In genomic region chr2:126399001-126399400, GRCh38 we compare ENCODE assay signal across 10 cellular contexts.
A peak's percentile ranks its signal among the peaks of the same experiment; 100 is the strongest.
DNase-seq lines count a peak whose midpoint lies in the region; ATAC-seq lines count a peak whose summit lies in the region.
"Had no signal": no experiment of that assay in that cellular context is flagged by ENCODE, and none has a peak within 500 bp of the region (broad histone marks: within the 10 kb centered on the region; RNA-seq: fewer than 3 reads in every experiment).

No MANE protein-coding gene starts in this region.

- CTCF ChIA-PET in activated CD4-positive, alpha-beta T cell treated with anti-CD3 and anti-CD28 coated beads for 36 hours (lab: Charles Lee), result interaction anchor here (0.6 to 1.3 kb wide), 4 partner anchors 16 to 378 kb away, joined by 3 to 5 read pairs (median 3); no protein-coding TSS in a partner anchor
- CTCF ChIA-PET in activated CD8-positive, alpha-beta T cell treated with anti-CD3 and anti-CD28 coated beads, Interleukin-2, amount 10 ng/mL, durations not matched to agents 7 days and 5 days (lab: Charles Lee), result interaction anchor here (0.7 to 3.4 kb wide), 11 partner anchors 8 to 573 kb away, joined by 3 to 21 read pairs (median 4); no protein-coding TSS in a partner anchor

- peaks cover 14% of the 10 kb centered on the region for H3K27me3 Mint-ChIP-seq in activated CD4-positive, alpha-beta T cell treated with anti-CD3 and anti-CD28 coated beads for 36 hours
- H3K27me3 Mint-ChIP-seq in activated CD8-positive, alpha-beta T cell treated with anti-CD3 and anti-CD28 coated beads, Interleukin-2, amount 10 ng/mL, durations not matched to agents 7 days and 5 days (ENCODE audit: low read depth), result peaks cover 13% of the 10 kb centered on the region

- intact Hi-C loops in activated CD4-positive, alpha-beta T cell treated with anti-CD3 and anti-CD28 coated beads for 36 hours (cut with DNase I, micrococcal nuclease), result loop anchor here (1.0 to 2.0 kb wide), 3 partner anchors 378 to 572 kb away; no protein-coding TSS in a partner anchor

- ATAC-seq in activated CD4-positive, alpha-beta T cell treated with anti-CD3 and anti-CD28 coated beads for 36 hours, result no peak
- peak; percentile 44 for ATAC-seq in HG03469 (IDR thresholded peaks at IDR 0.05; ENCODE audit: unreplicated experiment)
- ATAC-seq in activated CD8-positive, alpha-beta T cell treated with anti-CD3 and anti-CD28 coated beads, Interleukin-2, amount 10 ng/mL, durations not matched to agents 7 days and 5 days, result no peak
- no peak for ATAC-seq in HG03521 (IDR thresholded peaks at IDR 0.05; ENCODE audit: unreplicated experiment)
- ATAC-seq in GM21528 (IDR thresholded peaks at IDR 0.05; ENCODE audit: low FRiP score, unreplicated experiment), result no peak
- ATAC-seq: T-cell had no signal

- POLR2A ChIA-PET in activated CD4-positive, alpha-beta T cell treated with anti-CD3 and anti-CD28 coated beads for 36 hours (lab: Charles Lee), result no interaction called here
- POLR2A ChIA-PET in activated CD8-positive, alpha-beta T cell treated with anti-CD3 and anti-CD28 coated beads, Interleukin-2, amount 10 ng/mL, durations not matched to agents 7 days and 5 days (lab: Charles Lee), result no interaction called here

- no peaks in the 10 kb centered on the region for H3K36me3 Mint-ChIP-seq in activated CD4-positive, alpha-beta T cell treated with anti-CD3 and anti-CD28 coated beads for 36 hours (ENCODE audit: low read depth)
- H3K36me3 Mint-ChIP-seq in activated CD8-positive, alpha-beta T cell treated with anti-CD3 and anti-CD28 coated beads, Interleukin-2, amount 10 ng/mL, durations not matched to agents 7 days and 5 days (ENCODE audit: low read depth), result no peaks in the 10 kb centered on the region
- H3K36me3 Mint-ChIP-seq: T-cell had no signal

- H3K27ac Mint-ChIP-seq in activated CD4-positive, alpha-beta T cell treated with anti-CD3 and anti-CD28 coated beads for 36 hours, result no peak overlapping the region
- H3K27ac Mint-ChIP-seq in activated CD8-positive, alpha-beta T cell treated with anti-CD3 and anti-CD28 coated beads, Interleukin-2, amount 10 ng/mL, durations not matched to agents 7 days and 5 days, result no peak overlapping the region
- H3K27ac Mint-ChIP-seq: T-cell had no signal

- peak; percentile 47 for DNase-seq in activated CD4-positive, alpha-beta T cell treated with anti-CD3 and anti-CD28 coated beads for 36 hours
- DNase-seq in activated CD4-positive, alpha-beta T cell treated with anti-CD3 and anti-CD28 coated beads for 1 hour, result no peak
- peak; percentile 43 for DNase-seq in activated CD8-positive, alpha-beta T cell treated with anti-CD3 and anti-CD28 coated beads, Interleukin-2, amount 10 ng/mL, durations not matched to agents 7 days and 5 days
- DNase-seq in stimulated activated CD4-positive, alpha-beta T cell treated with anti-CD3 and anti-CD28 coated beads, Interleukin-4, amount 100 ng/mL, for 24 hours, result peak; percentile 21
- no peak for DNase-seq in dermis blood vessel endothelial cell
- DNase-seq: ACHN had no signal

- no peaks in the 10 kb centered on the region for H3K9me3 Mint-ChIP-seq in activated CD4-positive, alpha-beta T cell treated with anti-CD3 and anti-CD28 coated beads for 36 hours (ENCODE audit: low read depth)
- no peaks in the 10 kb centered on the region for H3K9me3 Mint-ChIP-seq in activated CD8-positive, alpha-beta T cell treated with anti-CD3 and anti-CD28 coated beads, Interleukin-2, amount 10 ng/mL, durations not matched to agents 7 days and 5 days (ENCODE audit: insufficient read depth)
- H3K9me3 Mint-ChIP-seq: T-cell had no signal

- H3K4me1 Mint-ChIP-seq in activated CD4-positive, alpha-beta T cell treated with anti-CD3 and anti-CD28 coated beads for 36 hours, result no peaks in the 10 kb centered on the region
- no peaks in the 10 kb centered on the region for H3K4me1 Mint-ChIP-seq in activated CD8-positive, alpha-beta T cell treated with anti-CD3 and anti-CD28 coated beads, Interleukin-2, amount 10 ng/mL, durations not matched to agents 7 days and 5 days (ENCODE audit: low read depth)
- H3K4me1 Mint-ChIP-seq: T-cell had no signal

- no peak overlapping the region for H3K4me3 Mint-ChIP-seq in activated CD4-positive, alpha-beta T cell treated with anti-CD3 and anti-CD28 coated beads for 36 hours
- no peak overlapping the region for H3K4me3 Mint-ChIP-seq in activated CD8-positive, alpha-beta T cell treated with anti-CD3 and anti-CD28 coated beads, Interleukin-2, amount 10 ng/mL, durations not matched to agents 7 days and 5 days
- H3K4me3 Mint-ChIP-seq: T-cell had no signal

Comparison
In these comparisons a context has a peak if more than half of its experiments do, and no peak if none do; other contexts are left out.
1. DNase-seq: peak in activated CD4-positive, alpha-beta T cell treated with anti-CD3 and anti-CD28 coated beads for 36 hours (single experiment), activated CD8-positive, alpha-beta T cell treated with anti-CD3 and anti-CD28 coated beads, Interleukin-2, amount 10 ng/mL, durations not matched to agents 7 days and 5 days (single experiment) and stimulated activated CD4-positive, alpha-beta T cell treated with anti-CD3 and anti-CD28 coated beads, Interleukin-4, amount 100 ng/mL, for 24 hours (single experiment); none in activated CD4-positive, alpha-beta T cell treated with anti-CD3 and anti-CD28 coated beads for 1 hour (single experiment) and dermis blood vessel endothelial cell (single experiment).